ENCODE assay signal across 1 cellular context in genomic region chr6:16769131-16769985, GRCh38.
TF ChIP-seq lines count a peak whose summit lies in the region.

No MANE protein-coding gene starts in this region.

TF ChIP-seq in GM12878, 131 proteins besides CTCF, POLR2A, EP300 and RAD21 (continued from another document):
- TF ChIP-seq NKRF (conservative IDR thresholded peaks at IDR 0.05) (no peak), PKNOX1 (IDR thresholded peaks at IDR 0.05) (peak; percentile 23; the same call in 1 of the 2 replicates), JUNB (IDR thresholded peaks at IDR 0.05) (no peak), BCLAF1 (IDR thresholded peaks at IDR 0.05) (no peak), USF1 (IDR thresholded peaks at IDR 0.05; ENCODE audit: borderline replicate concordance, extremely low read length, insufficient read depth, low read depth, low read length) (no peak), ZNF384 (IDR thresholded peaks at IDR 0.05; ENCODE audit: borderline replicate concordance, low read depth, low read length) (no peak), SMAD5 (IDR thresholded peaks at IDR 0.05; ENCODE audit: low read depth) (no peak), BCL11A (IDR thresholded peaks at IDR 0.05; ENCODE audit: low read depth, low read length) (no peak), NR2F1 (conservative IDR thresholded peaks at IDR 0.05) (no peak), ATF7 (IDR thresholded peaks at IDR 0.05; ENCODE audit: low read depth) (peak; percentile 24; the same call in 1 of the 2 replicates), SPI1 (IDR thresholded peaks at IDR 0.05; ENCODE audit: borderline replicate concordance, insufficient read depth, low read depth, low read length) (peak; percentile 37; the same call in 1 of the 2 replicates), IKZF1 (conservative IDR thresholded peaks at IDR 0.05) (no peak), NR2C2 (IDR thresholded peaks at IDR 0.05; ENCODE audit: borderline replicate concordance, control insufficient read depth, insufficient read length, low read depth) (no peak)
TF ChIP-seq in GM12878: peak in this region for 3.
